11 cellular contexts compared by ENCODE assay signal in genomic region chr11:73158356-73159051, GRCh38. TPM values are rescaled to one million over a fixed set of nuclear protein-coding genes. Genes with fewer than 3 reads are reported as not detected.
DNase-seq lines count a peak whose midpoint lies in the region; ATAC-seq and TF ChIP-seq lines count a peak whose summit lies in the region.
"Had no signal": no experiment of that assay in that cellular context is flagged by ENCODE, and none has a peak within 500 bp of the region (broad histone marks: within the 10 kb centered on the region; RNA-seq: fewer than 3 reads in every experiment).

No MANE protein-coding gene starts in this region.

- H3K4me3 ChIP-seq in right atrium auricular region (no peak overlapping the region), skin epidermis (no peak overlapping the region)

- H3K27ac ChIP-seq in right atrium auricular region (peak overlapping the region; percentile 78 to 98), skin epidermis (peak overlapping the region in 13 of 21 experiments; percentile 12 to 69 (median 36))

- no peak for ATAC-seq in GM18505 (IDR thresholded peaks at IDR 0.05; ENCODE audit: unreplicated experiment)
- ATAC-seq: T-helper 17 cell had no signal

- no peaks in the 10 kb centered on the region for H3K36me3 ChIP-seq in right atrium auricular region

- TF ChIP-seq POLR2A in GM18505 (IDR thresholded peaks at IDR 0.05; ENCODE audit: borderline replicate concordance, extremely low read depth, insufficient read depth, insufficient read length): peak; percentile 32

- DNase-seq in SW480 (ENCODE audit: low spot score): peak; percentile 40
- DNase-seq in right atrium auricular region (ENCODE audit: low spot score): no peak
- DNase-seq in DMS 273 (lab: John Stamatoyannopoulos, UW; ENCODE audit: unreplicated experiment): no peak
- no peak for DNase-seq in putamen (ENCODE audit: low spot score)
- DNase-seq in RPMI8226: no peak
- DNase-seq in NCI-H774 (lab: John Stamatoyannopoulos, UW): no peak
- DNase-seq: DMS79, NCI-H510A, T-helper 17 cell had no signal

- H3K4me1 ChIP-seq in right atrium auricular region: peaks cover 0 to 57% of the 10 kb centered on the region in 2 donors

- no peak for TF ChIP-seq CTCF in right atrium auricular region (IDR thresholded peaks at IDR 0.05)

- no peaks in the 10 kb centered on the region for H3K9me3 ChIP-seq in right atrium auricular region

- no peaks in the 10 kb centered on the region for H3K27me3 ChIP-seq in right atrium auricular region

RNA-seq across cellular contexts. Expression of gene FCHSD2, which starts 16.4 kb away (rescaled TPM):
- total RNA-seq in right atrium auricular region: 10 to 100 TPM; 23.9 to 24.0 TPM

RNA-seq across cellular contexts. Expression of gene P2RY2, which starts 59.6 kb away (rescaled TPM):
- 10 to 100 TPM in 1 of 2 donors, 1 to 10 TPM in 1; 9.5 to 14.7 TPM for total RNA-seq in right atrium auricular region
